Comparison of ENCODE assay signal across 7 cellular contexts in the genomic region with DNA sequence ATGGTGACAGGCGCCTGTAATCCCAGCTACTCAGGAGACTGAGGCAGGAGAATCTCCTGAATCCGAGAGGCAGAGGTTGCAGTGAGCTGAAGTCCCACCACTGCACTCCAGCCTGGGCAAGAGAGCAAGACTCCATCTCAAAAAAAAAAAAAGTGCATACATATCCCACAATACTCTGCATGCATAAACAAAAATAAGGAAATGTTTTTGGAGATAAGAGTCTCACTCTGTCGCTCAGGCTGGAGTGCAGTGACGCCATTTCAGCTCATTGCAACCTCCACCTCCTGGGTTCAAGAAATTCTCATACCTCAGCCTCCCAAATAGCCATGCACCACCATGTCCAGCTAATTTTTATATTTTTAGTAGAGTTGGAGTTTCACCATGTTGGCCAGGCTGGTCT. TPM values are rescaled to one million over a fixed set of nuclear protein-coding genes. Genes with fewer than 3 reads are reported as not detected.
"Had no signal": no experiment of that assay in that cellular context is flagged by ENCODE, and none has a peak within 500 bp of the region (broad histone marks: within the 10 kb centered on the region; RNA-seq: fewer than 3 reads in every experiment).

No MANE protein-coding gene starts in this region.

RNA-seq across cellular contexts. Expression of gene INHBC, which starts 32.4 kb away (rescaled TPM):
- total RNA-seq: GM23248, GM23338, H1, H4, H7, H9, HFFc6 had no signal
- polyA plus RNA-seq: GM23248 had no signal
